ENCODE assay signal across 30 cellular contexts in genomic region chr12:15988983-15989382, GRCh38.
"Had no signal": no experiment of that assay in that cellular context is flagged by ENCODE, and none has a peak within 500 bp of the region (broad histone marks: within the 10 kb centered on the region; RNA-seq: fewer than 3 reads in every experiment).

No MANE protein-coding gene starts in this region.

- H3K27me3 ChIP-seq: ascending aorta, cardiac muscle cell had no signal

- H2AFZ ChIP-seq: PC-9 had no signal

- H3K27ac ChIP-seq: ascending aorta, cardiac muscle cell, KMS-11, PC-9, SK-N-MC, WERI-Rb-1 had no signal

- H3K9ac ChIP-seq: KMS-11 had no signal

- H3K4me2 ChIP-seq: KMS-11, PC-9 had no signal

- H3K4me3 ChIP-seq: ascending aorta, cardiac muscle cell, PC-9, SK-N-MC had no signal

- H3K36me3 ChIP-seq: cardiac muscle cell had no signal

- ATAC-seq: activated CD8-positive, alpha-beta T cell treated with anti-CD3 and anti-CD28 coated beads for 36 hours; activated T-cell treated with anti-CD3 and anti-CD28 coated beads, Interleukin-2, amount 50 U/mL, for 72 hours; activated T-helper 17 cell treated with anti-CD3 and anti-CD28 coated beads, Interleukin-2, amount 50 U/mL, for 72 hours had no signal

- H3K9me3 ChIP-seq: ascending aorta had no signal

- DNase-seq: activated CD4-positive, alpha-beta T cell treated with anti-CD3 and anti-CD28 coated beads, Interleukin-2, amount 10 ng/mL, durations not matched to agents 24 days and 14 days; activated CD4-positive, alpha-beta T cell treated with anti-CD3 and anti-CD28 coated beads, Interleukin-2, amount 50 U/mL, for 4 hours; activated CD8-positive, alpha-beta T cell treated with anti-CD3 and anti-CD28 coated beads for 36 hours; activated effector memory CD4-positive, alpha-beta T cell treated with anti-CD3 and anti-CD28 coated beads, Interleukin-2, amount 50 U/mL, for 16 hours; activated naive CD4-positive, alpha-beta T cell; activated naive CD4-positive, alpha-beta T cell treated with anti-CD3 and anti-CD28 coated beads, Interleukin-2, amount 50 U/mL, for 16 hours; activated naive CD8-positive, alpha-beta T cell treated with anti-CD3 and anti-CD28 coated beads for 36 hours; activated T-cell treated with anti-CD3 and anti-CD28 coated beads, Interleukin-2, amount 50 U/mL, for 1 hour; activated T-cell treated with anti-CD3 and anti-CD28 coated beads, Interleukin-2, amount 50 U/mL, for 72 hours; amniotic stem cell; MM.1S; MV-4-11; NCI-H1092; NCI-H1436 treated with DMSO at 0.1 percent for 48 hours; NCI-H1694 treated with DMSO at 0.1 percent for 48 hours; NCI-H2029; NCI-H345; NCI-H510A; NCI-H526; NCI-H748 treated with DMSO at 0.1 percent for 48 hours; NK-92 treated with Interleukin-12 subunit alpha and Interleukin-12 subunit beta, amount 100 ng/mL, for 24 hours; PC-9; Right ventricle myocardium superior; T1000; WERI-Rb-1 had no signal
